24 cellular contexts compared by ENCODE assay signal in genomic region chr14:46058964-46059580, GRCh38.
"Had no signal": no experiment of that assay in that cellular context is flagged by ENCODE, and none has a peak within 500 bp of the region (broad histone marks: within the 10 kb centered on the region; RNA-seq: fewer than 3 reads in every experiment).

No MANE protein-coding gene starts in this region.

- H3K27me3 ChIP-seq: SJSA1 had no signal

- FAIRE-seq: colon, TTC549 had no signal

- H3K4me3 ChIP-seq: SJSA1 had no signal

- ATAC-seq: activated T-helper 17 cell treated with anti-CD3 and anti-CD28 coated beads, Interleukin-2, amount 50 U/mL, for 72 hours; Panc1; Right ventricle myocardium inferior; SK-N-SH treated with all-trans-retinoic acid at 6 μM for 48 hours had no signal

- H3K36me3 ChIP-seq: SJSA1 had no signal

- H3K9me3 ChIP-seq: SJSA1 had no signal

- H3K27ac ChIP-seq: SJSA1 had no signal

- DNase-seq: activated B cell treated with CpG ODN at 0.5 μM for 24 hours; activated CD4-positive, alpha-beta memory T cell treated with anti-CD3 and anti-CD28 coated beads, Interleukin-2, amount 10 ng/mL, durations not matched to agents 7 days and 5 days; activated CD4-positive, alpha-beta T cell treated with anti-CD3 and anti-CD28 coated beads for 1 hour; activated CD4-positive, alpha-beta T cell treated with anti-CD3 and anti-CD28 coated beads, Interleukin-2, amount 10 ng/mL, durations not matched to agents 7 days and 5 days; activated gamma-delta T cell; activated naive CD4-positive, alpha-beta T cell treated with anti-CD3 and anti-CD28 coated beads for 36 hours; activated T-cell treated with anti-CD3 and anti-CD28 coated beads for 4 hours; activated T-cell treated with anti-CD3 and anti-CD28 coated beads, Interleukin-2, amount 50 U/mL, for 48 hours; cerebellar nuclear complex; NCI-H1048; NCI-H146; NCI-H187 treated with DMSO at 0.1 percent for 48 hours; NCI-H2081 treated with DMSO at 0.1 percent for 48 hours; NCI-H446; NCI-H524; OCI-M1; RPMI8226 had no signal
